ENCODE assay signal across 1 cellular context in genomic region chr16:87956169-87956770, GRCh38.
TF ChIP-seq lines count a peak whose summit lies in the region.

No MANE protein-coding gene starts in this region.

TF ChIP-seq in K562, 482 proteins besides CTCF, POLR2A, EP300 and RAD21 (continues in another document):
- no peak for TF ChIP-seq KLF6 (CRISPR knock-in tag; IDR thresholded peaks at IDR 0.05; ENCODE audit: borderline replicate concordance)
- peak; percentile 80 for TF ChIP-seq GABPB1 (CRISPR knock-in tag; IDR thresholded peaks at IDR 0.05)
- no peak for TF ChIP-seq SMAD4 (CRISPR knock-in tag; conservative IDR thresholded peaks at IDR 0.05)
- TF ChIP-seq DPF2 (IDR thresholded peaks at IDR 0.05), result peak; percentile 52
- no peak for TF ChIP-seq ZNF24 (IDR thresholded peaks at IDR 0.05)
- TF ChIP-seq HDAC3 (IDR thresholded peaks at IDR 0.05; ENCODE audit: borderline replicate concordance, partially characterized antibody), result no peak
- TF ChIP-seq VEZF1 (CRISPR knock-in tag; IDR thresholded peaks at IDR 0.05), result peak; percentile 77
- TF ChIP-seq ZNF263 (CRISPR knock-in tag; IDR thresholded peaks at IDR 0.05; ENCODE audit: borderline replicate concordance), result peak; percentile 28; the same call in 1 of the 2 replicates
- peak; percentile 51 for TF ChIP-seq MAFK (IDR thresholded peaks at IDR 0.05; ENCODE audit: low read length)
- peak; percentile 34; the same call in 1 of the 2 replicates for TF ChIP-seq TAF7 (tag; IDR thresholded peaks at IDR 0.05)
- TF ChIP-seq PHF21A (IDR thresholded peaks at IDR 0.05; ENCODE audit: borderline replicate concordance, low read depth), result no peak
- TF ChIP-seq USF1 (CRISPR knock-in tag; IDR thresholded peaks at IDR 0.05), result no peak
- TF ChIP-seq MCM5 (IDR thresholded peaks at IDR 0.05; ENCODE audit: low read depth), result no peak
- TF ChIP-seq STAT6 (CRISPR knock-in tag; IDR thresholded peaks at IDR 0.05), result no peak
- TF ChIP-seq FOS (IDR thresholded peaks at IDR 0.05; ENCODE audit: extremely low read depth, insufficient read length), result no peak
- TF ChIP-seq CEBPG (CRISPR knock-in tag; IDR thresholded peaks at IDR 0.05), result peak; percentile 19; the same call in 1 of the 2 replicates
- no peak for TF ChIP-seq CEBPG (tag; conservative IDR thresholded peaks at IDR 0.05 in 1 of 2, IDR thresholded peaks at IDR 0.05 in 1 of 2)
- peak; percentile 63; the same call in 1 of the 2 replicates for TF ChIP-seq ZNF584 (CRISPR knock-in tag; IDR thresholded peaks at IDR 0.05; ENCODE audit: low read depth)
- TF ChIP-seq SMARCA4 (IDR thresholded peaks at IDR 0.05), result peak; percentile 74
- TF ChIP-seq ZBTB40 (IDR thresholded peaks at IDR 0.05), result peak; percentile 60; the same call in 1 of the 2 replicates
- TF ChIP-seq ZBTB40 (CRISPR knock-in tag; IDR thresholded peaks at IDR 0.05), result no peak
- no peak for TF ChIP-seq PREB (CRISPR knock-in tag; IDR thresholded peaks at IDR 0.05)
- no peak for TF ChIP-seq KAT7 (CRISPR knock-in tag; IDR thresholded peaks at IDR 0.05; ENCODE audit: borderline replicate concordance)
- peak; percentile 86 for TF ChIP-seq CREB1 (IDR thresholded peaks at IDR 0.05)
- peak; percentile 79 for TF ChIP-seq CREB1 (CRISPR knock-in tag; IDR thresholded peaks at IDR 0.05)
- peak in 1 of 2 experiments; percentile 61; a peak in 1 of 4 replicates for TF ChIP-seq ZNF318 (IDR thresholded peaks at IDR 0.05; ENCODE audit: borderline replicate concordance in 1 of 2, low read depth in 1 of 2)
